8 cellular contexts compared by ENCODE assay signal in genomic region chr2:206556357-206556949, GRCh38.
A peak's percentile ranks its signal among the peaks of the same experiment; 100 is the strongest.
DNase-seq lines count a peak whose midpoint lies in the region; ATAC-seq and TF ChIP-seq lines count a peak whose summit lies in the region.

No MANE protein-coding gene starts in this region.

- no peak overlapping the region for H3K4me2 ChIP-seq in DOHH2 (ENCODE audit: low read length)
- H3K4me2 ChIP-seq in HCT116 (ENCODE audit: low read length), result no peak overlapping the region

- H3K36me3 ChIP-seq in DOHH2 (ENCODE audit: control insufficient read depth, low read length) (no peaks in the 10 kb centered on the region), HCT116 (ENCODE audit: control insufficient read depth in 1 of 2, insufficient read depth in 2 of 2, low read length in 2 of 2) (no peaks in the 10 kb centered on the region)

- H3K4me1 Mint-ChIP-seq in nephron, result no peaks in the 10 kb centered on the region
- peaks cover 22% of the 10 kb centered on the region for H3K4me1 Mint-ChIP-seq in activated CD4-positive, alpha-beta memory T cell treated with anti-CD3 and anti-CD28 coated beads for 36 hours (ENCODE audit: low read depth)

- no peak overlapping the region for H3K9ac ChIP-seq in HCT116 (ENCODE audit: low read length)

- TF ChIP-seq POLR2A in HCT116 (IDR thresholded peaks at IDR 0.05; ENCODE audit: borderline replicate concordance, extremely low read depth, insufficient read depth, insufficient read length), result no peak

- H3K27ac Mint-ChIP-seq in nephron, result no peak overlapping the region
- no peak overlapping the region for H3K27ac Mint-ChIP-seq in activated CD4-positive, alpha-beta memory T cell treated with anti-CD3 and anti-CD28 coated beads for 36 hours

- H2AFZ ChIP-seq in HCT116 (ENCODE audit: low read depth, low read length, poor library complexity, severe bottlenecking), result peak overlapping the region; percentile 91

- no peaks in the 10 kb centered on the region for H3K27me3 ChIP-seq in DOHH2 (ENCODE audit: control insufficient read depth, low read length)
- peaks cover 6% of the 10 kb centered on the region; the same call in 1 of the 2 replicates for H3K27me3 ChIP-seq in HCT116 (ENCODE audit: insufficient read depth, low read length)

- H3K27ac ChIP-seq in DOHH2 (ENCODE audit: low read depth, low read length) (no peak overlapping the region), HCT116 (ENCODE audit: low read depth, low read length) (no peak overlapping the region)

- H3K79me2 ChIP-seq in DOHH2 (ENCODE audit: control insufficient read depth, low read length) (no peaks in the 10 kb centered on the region), HCT116 (ENCODE audit: insufficient read depth, low read length) (no peaks in the 10 kb centered on the region)

- TF ChIP-seq CTCF in DOHH2 (IDR thresholded peaks at IDR 0.05; ENCODE audit: low read depth, low read length, poor library complexity, severe bottlenecking) (peak; percentile 41), HCT116 (IDR thresholded peaks at IDR 0.05 in 2 of 3, conservative IDR thresholded peaks at IDR 0.05 in 1 of 3; ENCODE audit: borderline replicate concordance in 1 of 3, insufficient read depth in 1 of 3, low read depth in 2 of 3, low read length in 2 of 3) (peak; percentile 38 to 61 (median 41); a peak in 5 of 6 replicates), nephron (IDR thresholded peaks at IDR 0.05; ENCODE audit: unreplicated experiment in 3 of 3) (peak; percentile 38 to 59 (median 44))

- H3F3A ChIP-seq in DOHH2 (ENCODE audit: control insufficient read depth, insufficient read depth), result no peaks in the 10 kb centered on the region

- RAD21 ChIA-PET in HCT116 (lab: Charles Lee; ENCODE audit: low non-redundant PET in 1 of 2, low total read pairs in 2 of 2, uncharacterized antibody in 2 of 2, unreplicated experiment in 2 of 2), result no interaction called here

- POLR2A ChIA-PET in HCT116 (lab: Charles Lee), result no interaction called here
- POLR2A ChIA-PET in activated CD4-positive, alpha-beta memory T cell treated with anti-CD3 and anti-CD28 coated beads for 36 hours (lab: Charles Lee), result no interaction called here

- ATAC-seq in HCT116, result peak; percentile 84

- H4K20me1 ChIP-seq in DOHH2 (ENCODE audit: control insufficient read depth, insufficient read depth, low read depth, low read length), result no peaks in the 10 kb centered on the region
- no peaks in the 10 kb centered on the region for H4K20me1 ChIP-seq in HCT116 (ENCODE audit: insufficient read depth)

- no peaks in the 10 kb centered on the region for H3K27me3 Mint-ChIP-seq in nephron (ENCODE audit: low read depth)
- peaks cover 2% of the 10 kb centered on the region for H3K27me3 Mint-ChIP-seq in activated CD4-positive, alpha-beta memory T cell treated with anti-CD3 and anti-CD28 coated beads for 36 hours

- DNase-seq in HCT116 (ENCODE audit: low read depth, low spot score) (peak; percentile 48), NCI-H774 (lab: John Stamatoyannopoulos, UW) (peak; percentile 16), cerebellum (ENCODE audit: low spot score) (peak; percentile 12), occipital lobe (lab: John Stamatoyannopoulos, UW) (no peak)
- DNase-seq in stimulated activated CD4-positive, alpha-beta T cell treated with anti-CD3 and anti-CD28 coated beads, Interleukin-15, amount 100 ng/mL, for 24 hours, result no peak
- DNase-seq in activated CD4-positive, alpha-beta memory T cell treated with anti-CD3 and anti-CD28 coated beads for 36 hours, result no peak

- H3K9me2 ChIP-seq in DOHH2 (replicated peaks; ENCODE audit: control insufficient read depth, low read length), result no peaks in the 10 kb centered on the region
- no peaks in the 10 kb centered on the region for H3K9me2 ChIP-seq in HCT116 (ENCODE audit: insufficient read depth)

- no peaks in the 10 kb centered on the region for H3K4me1 ChIP-seq in DOHH2 (ENCODE audit: control insufficient read depth, low read length)
- H3K4me1 ChIP-seq in HCT116 (ENCODE audit: control insufficient read depth in 1 of 2, insufficient read depth in 2 of 2, low read length in 2 of 2), result no peaks in the 10 kb centered on the region

- CTCF ChIA-PET in HCT116 (lab: Charles Lee), result interaction anchor here (1.0 to 1.3 kb wide), 2 partner anchors 9 to 164 kb away, joined by 3 read pairs; no protein-coding TSS in a partner anchor
- CTCF ChIA-PET in activated CD4-positive, alpha-beta memory T cell treated with anti-CD3 and anti-CD28 coated beads for 36 hours (lab: Charles Lee), result interaction anchor here (0.6 to 2.6 kb wide), 10 partner anchors 9 to 916 kb away, joined by 3 to 9 read pairs (median 4); no protein-coding TSS in a partner anchor

- H3K36me3 Mint-ChIP-seq in nephron (ENCODE audit: low read depth), result no peaks in the 10 kb centered on the region
- H3K36me3 Mint-ChIP-seq in activated CD4-positive, alpha-beta memory T cell treated with anti-CD3 and anti-CD28 coated beads for 36 hours, result no peaks in the 10 kb centered on the region

- BruUV-seq in HCT116 (replicated peaks; lab: Mats Ljungman, UMichigan), result no TSS peak

- H3K4me3 Mint-ChIP-seq in nephron, result no peak overlapping the region
- H3K4me3 Mint-ChIP-seq in activated CD4-positive, alpha-beta memory T cell treated with anti-CD3 and anti-CD28 coated beads for 36 hours, result no peak overlapping the region

- intact Hi-C loops in HCT116 (cut with micrococcal nuclease), result loop anchor here (2.0 to 10.0 kb wide), 3 partner anchors 224 to 918 kb away; no protein-coding TSS in a partner anchor
- intact Hi-C loops in activated CD4-positive, alpha-beta memory T cell treated with anti-CD3 and anti-CD28 coated beads for 36 hours (cut with micrococcal nuclease), result loop anchor here (1.0 to 10.0 kb wide), 8 partner anchors 136 to 918 kb away; partner anchors contain the start of genes FASTKD2, MDH1B and ZDBF2

- H3K4me3 ChIP-seq in DOHH2 (ENCODE audit: low read length) (no peak overlapping the region), HCT116 (replicated peaks in 1 of 2; ENCODE audit: low read depth in 1 of 2, low read length in 2 of 2) (no peak overlapping the region)

- TF ChIP-seq RAD21 in HCT116 (IDR thresholded peaks at IDR 0.05; ENCODE audit: low read depth), result peak; percentile 60

- H3K9me3 Mint-ChIP-seq in nephron, result no peaks in the 10 kb centered on the region
- no peaks in the 10 kb centered on the region for H3K9me3 Mint-ChIP-seq in activated CD4-positive, alpha-beta memory T cell treated with anti-CD3 and anti-CD28 coated beads for 36 hours

- H3K9me3 ChIP-seq in DOHH2 (ENCODE audit: control insufficient read depth, insufficient read depth, low read length) (no peaks in the 10 kb centered on the region), HCT116 (ENCODE audit: control insufficient read depth in 1 of 2, insufficient read depth in 1 of 2, low read depth in 1 of 2, low read length in 2 of 2) (no peaks in the 10 kb centered on the region)

TF ChIP-seq in HCT116, 20 proteins besides CTCF, POLR2A, EP300 and RAD21:
- TF ChIP-seq CBX3 (IDR thresholded peaks at IDR 0.05; ENCODE audit: low read depth) (0 out of 2 replicates have a peak, but pooled peaks have one; percentile 25), YY1 (IDR thresholded peaks at IDR 0.05; ENCODE audit: extremely low read depth, insufficient replicate concordance, low read depth, low read length) (no peak)

Comparison
In these comparisons a context has a peak if more than half of its experiments do, and no peak if none do; other contexts are left out.
1. DNase-seq: peak in HCT116 (single experiment), NCI-H774 (single experiment) and cerebellum (single experiment); none in occipital lobe (single experiment), stimulated activated CD4-positive, alpha-beta T cell treated with anti-CD3 and anti-CD28 coated beads, Interleukin-15, amount 100 ng/mL, for 24 hours (single experiment) and activated CD4-positive, alpha-beta memory T cell treated with anti-CD3 and anti-CD28 coated beads for 36 hours (single experiment).
2. Peak in every context shown above with its lines, with median percentiles within 50 percentile points of each other: CTCF ChIP-seq.